In genomic region chr1:246040200-246040890, GRCh38 we compare ENCODE assay signal across 9 cellular contexts.
"Had no signal": no experiment of that assay in that cellular context is flagged by ENCODE, and none has a peak within 500 bp of the region (broad histone marks: within the 10 kb centered on the region; RNA-seq: fewer than 3 reads in every experiment).

No MANE protein-coding gene starts in this region.

- H2AFZ ChIP-seq: GM23338 had no signal

- ATAC-seq: GM23338, HepG2 had no signal

- H3K9ac ChIP-seq: KMS-11 had no signal

- DNase-seq: H9, HCEC 1CT, KBM-7 had no signal

- H3K4me3 ChIP-seq: GM23338 had no signal

- FAIRE-seq: H1, H54, HepG2 had no signal

- H3K27ac ChIP-seq: HL-60, KMS-11 had no signal

- H3K4me2 ChIP-seq: GM23338, KMS-11 had no signal
